In genomic region chr1:164361927-164362326, GRCh38 we compare ENCODE assay signal across 20 cellular contexts.
"Had no signal": no experiment of that assay in that cellular context is flagged by ENCODE, and none has a peak within 500 bp of the region (broad histone marks: within the 10 kb centered on the region; RNA-seq: fewer than 3 reads in every experiment).

No MANE protein-coding gene starts in this region.

- H3K9me3 ChIP-seq: SJCRH30 had no signal

- H3K27ac ChIP-seq: SJCRH30 had no signal

- H3K4me1 ChIP-seq: SJCRH30 had no signal

- H3K27me3 ChIP-seq: SJCRH30 had no signal

- H3K4me3 ChIP-seq: SJCRH30 had no signal

- DNase-seq: KBM-7, MV-4-11, NCI-H1048, NCI-H1105, NCI-H1417, NCI-H1436 treated with DMSO at 0.1 percent for 48 hours, NCI-H1694, NCI-H187 treated with DMSO at 0.1 percent for 48 hours, NCI-H2029 treated with DMSO at 0.1 percent for 48 hours, NCI-H2171 treated with DMSO at 0.1 percent for 48 hours, NCI-H226, NCI-H446, NCI-H510A, NCI-H524 treated with DMSO at 0.1 percent for 48 hours, NCI-H69, NCI-H774, RPMI8226, SHP77 treated with DMSO at 0.1 percent for 48 hours, SJCRH30 had no signal

- ATAC-seq: SK-N-SH treated with all-trans-retinoic acid at 6 μM for 48 hours had no signal

- H3K36me3 ChIP-seq: SJCRH30 had no signal
